ENCODE assay signal across 8 cellular contexts in the genomic region with DNA sequence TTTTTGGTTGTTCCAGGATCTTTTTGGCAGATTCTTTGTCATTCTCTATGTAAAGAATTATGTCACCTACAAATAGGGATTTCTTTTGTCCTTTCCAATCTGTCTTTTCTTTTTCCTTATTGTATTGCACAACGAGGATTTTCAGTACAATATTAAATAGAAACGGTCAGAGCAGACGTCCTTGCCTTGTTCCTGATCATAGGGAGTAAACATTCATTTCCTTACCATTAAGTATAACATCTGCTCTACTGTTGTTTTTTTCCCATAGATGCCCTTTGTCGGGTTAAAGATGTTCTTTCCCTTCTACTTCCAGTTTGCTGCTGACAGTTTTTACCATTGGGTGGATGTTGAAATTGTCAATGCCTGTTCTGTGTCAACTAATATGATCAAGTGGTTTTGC.
"Had no signal": no experiment of that assay in that cellular context is flagged by ENCODE, and none has a peak within 500 bp of the region (broad histone marks: within the 10 kb centered on the region; RNA-seq: fewer than 3 reads in every experiment).

No MANE protein-coding gene starts in this region.

- H3K4me3 ChIP-seq: GM23338 had no signal

- H3K27me3 Mint-ChIP-seq: IgD-negative memory B cell had no signal

- H3K9me3 Mint-ChIP-seq: GM23338, H9 had no signal

- DNase-seq: H9, HFFc6, KBM-7 had no signal

- H3K4me3 Mint-ChIP-seq: GM23338, H9, HFFc6, IgD-negative memory B cell had no signal

- H3K36me3 Mint-ChIP-seq: IgD-negative memory B cell had no signal

- ATAC-seq: GM23338, HCT116, HepG2 had no signal

- H3K27ac Mint-ChIP-seq: GM23338, H9, HFFc6, IgD-negative memory B cell had no signal

- H3K27ac ChIP-seq: HL-60 had no signal
